Comparison of ENCODE assay signal across 13 cellular contexts in genomic region chr1:159851386-159851785, GRCh38. TPM values are rescaled to one million over a fixed set of nuclear protein-coding genes. Genes with fewer than 3 reads are reported as not detected.
DNase-seq lines count a peak whose midpoint lies in the region; ATAC-seq and TF ChIP-seq lines count a peak whose summit lies in the region.
"Had no signal": no experiment of that assay in that cellular context is flagged by ENCODE, and none has a peak within 500 bp of the region (broad histone marks: within the 10 kb centered on the region; RNA-seq: fewer than 3 reads in every experiment).

No MANE protein-coding gene starts in this region.

- H3K4me3 Mint-ChIP-seq in central memory CD8-positive, alpha-beta T cell, result no peak overlapping the region
- no peak overlapping the region for H3K4me3 Mint-ChIP-seq in mesothelial cell of epicardium
- H3K4me3 Mint-ChIP-seq: activated naive CD8-positive, alpha-beta T cell; T-helper 17 cell had no signal

- no peaks in the 10 kb centered on the region for H3K36me3 Mint-ChIP-seq in central memory CD8-positive, alpha-beta T cell (ENCODE audit: insufficient read depth)
- H3K36me3 Mint-ChIP-seq in mesothelial cell of epicardium, result no peaks in the 10 kb centered on the region
- H3K36me3 Mint-ChIP-seq: activated naive CD8-positive, alpha-beta T cell had no signal

- H3K27me3 Mint-ChIP-seq in central memory CD8-positive, alpha-beta T cell, result no peaks in the 10 kb centered on the region
- peaks cover 5% of the 10 kb centered on the region for H3K27me3 Mint-ChIP-seq in mesothelial cell of epicardium (ENCODE audit: low read depth)
- H3K27me3 Mint-ChIP-seq: activated naive CD8-positive, alpha-beta T cell had no signal

- H3K4me1 ChIP-seq in heart right ventricle, result peaks cover 0 to 50% (median 19%) of the 10 kb centered on the region in 9 donors

- ATAC-seq in central memory CD8-positive, alpha-beta T cell (replicated peaks; ENCODE audit: extremely low read depth, poor library complexity, severe bottlenecking), result no peak
- ATAC-seq in HG03439 (IDR thresholded peaks at IDR 0.05; ENCODE audit: unreplicated experiment) (no peak), heart right ventricle (no peak)
- ATAC-seq: Panc1, T-helper 17 cell had no signal

- H3K27ac Mint-ChIP-seq in central memory CD8-positive, alpha-beta T cell (ENCODE audit: low read depth), result peak overlapping the region; percentile 29
- no peak overlapping the region for H3K27ac Mint-ChIP-seq in mesothelial cell of epicardium
- H3K27ac Mint-ChIP-seq: activated naive CD8-positive, alpha-beta T cell; progenitor cell of endocrine pancreas; T-helper 17 cell had no signal

- no peak overlapping the region for H3K4me3 ChIP-seq in heart right ventricle

- no peak overlapping the region for H3K27ac ChIP-seq in heart right ventricle

- 50% methylated on average over 1 of the region's 1 CpG for WGBS in heart right ventricle, 2 donors

- intact Hi-C loops in heart right ventricle (cut with DNase I), result loop anchor here in 6 of 10 donors (5.0 to 10.0 kb wide), 5 partner anchors 41 to 76 kb away; partner anchors contain the start of gene TAGLN2 (in 4 of the 6)

- H3K27me3 ChIP-seq in heart right ventricle, result no peaks in the 10 kb centered on the region

- H3K36me3 ChIP-seq in heart right ventricle, result peaks cover 0 to 2% (median 0%) of the 10 kb centered on the region in 9 donors

- DNase-seq in AML-193 (lab: John Stamatoyannopoulos, UW), result peak; percentile 19 to 46
- peak; percentile 30 for DNase-seq in NOMO-1 treated with DMSO at 0.1 percent for 48 hours (lab: John Stamatoyannopoulos, UW; ENCODE audit: unreplicated experiment)
- no peak for DNase-seq in central memory CD8-positive, alpha-beta T cell (ENCODE audit: low spot score in 2 of 2)
- no peak for DNase-seq in mesothelial cell of epicardium (ENCODE audit: low spot score in 2 of 2, unreplicated experiment in 2 of 2)
- no peak for DNase-seq in GM19240 (ENCODE audit: insufficient read length, low spot score)
- no peak for DNase-seq in heart right ventricle
- DNase-seq: NCI-H1105, T-helper 17 cell had no signal

- H3K4me1 Mint-ChIP-seq in central memory CD8-positive, alpha-beta T cell, result peaks cover 62% of the 10 kb centered on the region
- H3K4me1 Mint-ChIP-seq in mesothelial cell of epicardium, result peaks cover 24% of the 10 kb centered on the region

- no peaks in the 10 kb centered on the region for H3K9me3 ChIP-seq in heart right ventricle

- H3K9me3 Mint-ChIP-seq in central memory CD8-positive, alpha-beta T cell, result no peaks in the 10 kb centered on the region
- H3K9me3 Mint-ChIP-seq in mesothelial cell of epicardium, result no peaks in the 10 kb centered on the region

- TF ChIP-seq CTCF in GM12872 (IDR thresholded peaks at IDR 0.05; ENCODE audit: insufficient read depth, low read depth, low read length) (peak; percentile 38; the same call in 1 of the 3 replicates), mesothelial cell of epicardium (IDR thresholded peaks at IDR 0.05; ENCODE audit: unreplicated experiment) (no peak), heart right ventricle (IDR thresholded peaks at IDR 0.05) (peak in 1 of 9 donors; percentile 19)

RNA-seq across cellular contexts. Expression of gene VSIG8, which starts 11.1 kb away (rescaled TPM):
- not detected in 3 replicates for total RNA-seq in mesothelial cell of epicardium
- total RNA-seq in heart right ventricle, result not detected
- under 1 TPM in 1 of 2 donors, not detected in 1; 0.44 TPM for polyA plus RNA-seq in heart right ventricle
- total RNA-seq: progenitor cell of endocrine pancreas, T-helper 17 cell had no signal

RNA-seq across cellular contexts. Expression of gene SLAMF8, which starts 24.7 kb away (rescaled TPM):
- not detected in 3 replicates for total RNA-seq in mesothelial cell of epicardium
- total RNA-seq in heart right ventricle, result 10 to 100 TPM in 1 of 10 donors, 1 to 10 TPM in 4, under 1 TPM in 5; 0.30 to 24.4 (median 0.97) TPM
- polyA plus RNA-seq in heart right ventricle, result 1 to 10 TPM in 1 of 2 donors, under 1 TPM in 1; 0.95 to 1.4 TPM
- total RNA-seq: progenitor cell of endocrine pancreas had no signal

RNA-seq across cellular contexts. Expression of gene CFAP45, which starts 48.6 kb away (rescaled TPM):
- total RNA-seq in mesothelial cell of epicardium (0.18 to 0.20 TPM (median 0.20 TPM) in 3 replicates), heart right ventricle (1 to 10 TPM in 1 of 10 donors, under 1 TPM in 9; 0.17 to 1.5 (median 0.47) TPM)
- polyA plus RNA-seq in heart right ventricle, result 1 to 10 TPM in 1 of 2 donors, under 1 TPM in 1; 0.70 to 1.4 TPM

RNA-seq across cellular contexts. Expression of gene FCRL6, which starts 49.2 kb away (rescaled TPM):
- 0.60 to 0.62 TPM (median 0.61 TPM) in 3 replicates for total RNA-seq in mesothelial cell of epicardium
- total RNA-seq in heart right ventricle, result 1 to 10 TPM in 1 of 10 donors, under 1 TPM in 1, not detected in 8; 0.87 to 3.0 TPM
- under 1 TPM in 1 of 2 donors, not detected in 1; 0.12 TPM for polyA plus RNA-seq in heart right ventricle
- total RNA-seq: progenitor cell of endocrine pancreas had no signal

Comparison
In these comparisons a context has a peak if more than half of its experiments do, and no peak if none do; other contexts are left out.
1. DNase-seq: peak in AML-193 (2 of 2) and NOMO-1 treated with DMSO at 0.1 percent for 48 hours (single experiment); none in central memory CD8-positive, alpha-beta T cell (0 of 2), mesothelial cell of epicardium (0 of 2), GM19240 (single experiment) and heart right ventricle (0 of 2).